1 cellular context compared by ENCODE assay signal in the genomic region with DNA sequence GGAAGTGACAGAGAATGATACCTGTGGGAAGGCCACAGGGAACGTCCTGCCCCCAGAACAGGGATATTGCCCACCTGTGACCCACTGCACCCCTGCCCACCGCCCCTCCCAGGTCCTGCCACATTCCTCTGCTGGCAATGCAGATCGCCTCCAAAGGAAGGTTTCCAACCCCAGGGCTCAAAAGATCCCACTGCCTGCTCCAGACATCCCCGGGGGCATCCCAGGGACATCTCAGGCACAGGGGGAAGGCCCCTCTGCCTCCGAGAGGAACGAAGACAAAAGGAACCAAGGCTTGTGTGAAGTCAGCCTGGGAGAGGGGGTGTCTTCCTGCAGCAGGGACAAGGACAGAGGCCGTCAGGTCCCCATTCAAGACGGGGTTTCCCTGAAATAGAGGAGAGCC.
TF ChIP-seq lines count a peak whose summit lies in the region.

No MANE protein-coding gene starts in this region.

TF ChIP-seq in IMR-90, 13 proteins besides CTCF, POLR2A, EP300 and RAD21:
- TF ChIP-seq SMC3 (IDR thresholded peaks at IDR 0.05; ENCODE audit: low read depth, low read length), result no peak
- TF ChIP-seq RCOR1 (IDR thresholded peaks at IDR 0.05; ENCODE audit: insufficient replicate concordance, low read length), result no peak
